Comparison of ENCODE assay signal across 8 cellular contexts in genomic region chr1:17885663-17886062, GRCh38.
"Had no signal": no experiment of that assay in that cellular context is flagged by ENCODE, and none has a peak within 500 bp of the region (broad histone marks: within the 10 kb centered on the region; RNA-seq: fewer than 3 reads in every experiment).

No MANE protein-coding gene starts in this region.

- H3K36me3 ChIP-seq: HAP-1 had no signal

- H3K9me3 ChIP-seq: HAP-1 had no signal

- H3K9ac ChIP-seq: GM23248 had no signal

- ATAC-seq: HCT116, HepG2 had no signal

- H3K4me3 ChIP-seq: GM23248, HAP-1 had no signal

- DNase-seq: GM23248, GOT3, KBM-7 had no signal

- H3K27ac ChIP-seq: GM23248, HL-60 had no signal

- H3K4me3 Mint-ChIP-seq: IgD-negative memory B cell had no signal

- H3K27ac Mint-ChIP-seq: IgD-negative memory B cell had no signal

- H3K36me3 Mint-ChIP-seq: IgD-negative memory B cell had no signal

- H3K4me1 Mint-ChIP-seq: IgD-negative memory B cell had no signal

- H3K4me1 ChIP-seq: HAP-1 had no signal
